Comparison of ENCODE assay signal across 1 cellular context in the genomic region with DNA sequence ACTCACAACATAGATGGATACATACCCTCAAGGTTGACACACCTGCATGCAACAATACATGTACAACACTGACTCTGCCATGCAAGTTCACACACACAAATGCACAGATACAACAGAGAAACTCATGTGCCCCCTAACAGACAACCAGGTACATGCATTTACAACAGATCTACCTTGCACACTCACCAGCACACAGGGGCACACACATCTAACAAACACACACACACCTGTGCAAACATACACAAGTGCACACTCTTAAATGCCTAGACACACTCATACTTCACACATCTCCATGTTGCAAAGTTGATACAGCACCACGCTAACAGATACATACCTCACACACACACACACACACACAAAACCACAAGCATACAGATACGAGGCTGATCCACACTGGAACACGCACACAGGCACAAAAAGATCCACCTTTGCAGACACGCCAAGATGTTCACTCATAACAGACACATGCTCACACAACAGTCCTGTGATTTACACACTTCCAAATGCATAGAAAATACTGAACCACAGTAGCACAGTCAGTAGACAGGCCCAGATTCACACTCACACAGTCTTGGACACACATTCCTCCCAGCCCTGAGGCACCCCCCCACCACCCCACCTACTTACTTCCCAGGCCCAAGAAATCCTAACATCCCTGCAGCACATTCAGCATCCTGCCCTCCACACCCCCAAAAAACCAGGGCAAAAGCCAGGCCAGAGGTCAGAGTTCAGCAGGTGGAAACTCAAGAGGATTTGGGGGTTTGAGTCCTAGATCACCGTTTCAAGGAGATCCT.
TF ChIP-seq lines count a peak whose summit lies in the region.

No MANE protein-coding gene starts in this region.

TF ChIP-seq in HEK293, 187 proteins besides CTCF, POLR2A, EP300 and RAD21 (continued from another document and continues in another):
- TF ChIP-seq ZNF416 (tag by site-specific recombination; IDR thresholded peaks at IDR 0.05) (no peak), SALL2 (tag by site-specific recombination; IDR thresholded peaks at IDR 0.05; ENCODE audit: borderline replicate concordance) (no peak), GFI1B (tag by site-specific recombination; IDR thresholded peaks at IDR 0.05) (no peak), ZNF10 (tag by site-specific recombination; IDR thresholded peaks at IDR 0.05) (no peak), ZNF221 (tag by site-specific recombination; IDR thresholded peaks at IDR 0.05; ENCODE audit: borderline replicate concordance) (no peak), ZNF114 (tag by site-specific recombination; IDR thresholded peaks at IDR 0.05) (no peak), ZNF560 (tag by site-specific recombination; IDR thresholded peaks at IDR 0.05; ENCODE audit: borderline replicate concordance) (no peak), ZBTB20 (tag by site-specific recombination; IDR thresholded peaks at IDR 0.05) (peak; percentile 65), KLF7 (tag by site-specific recombination; IDR thresholded peaks at IDR 0.05; ENCODE audit: borderline replicate concordance) (no peak), RBAK (tag by site-specific recombination; IDR thresholded peaks at IDR 0.05) (no peak), ZBTB17 (tag by site-specific recombination; IDR thresholded peaks at IDR 0.05) (no peak), ZNF549 (tag by site-specific recombination; IDR thresholded peaks at IDR 0.05) (no peak), ZNF701 (tag by site-specific recombination; IDR thresholded peaks at IDR 0.05) (no peak), ZNF311 (tag by site-specific recombination; IDR thresholded peaks at IDR 0.05; ENCODE audit: borderline replicate concordance) (no peak), ZNF776 (tag by site-specific recombination; IDR thresholded peaks at IDR 0.05; ENCODE audit: borderline replicate concordance) (no peak), ZNF350 (tag by site-specific recombination; IDR thresholded peaks at IDR 0.05) (no peak), ZBTB48 (tag by site-specific recombination; IDR thresholded peaks at IDR 0.05) (peak; percentile 48; the same call in 1 of the 2 replicates), ZNF2 (tag by site-specific recombination; IDR thresholded peaks at IDR 0.05) (peak; percentile 91), MYNN (tag by site-specific recombination; IDR thresholded peaks at IDR 0.05; ENCODE audit: borderline replicate concordance) (0 out of 2 replicates have a peak, but pooled peaks have one; percentile 18), ZNF777 (tag by site-specific recombination; IDR thresholded peaks at IDR 0.05; ENCODE audit: borderline replicate concordance) (peak; percentile 39; the same call in 1 of the 2 replicates), ZNF155 (tag by site-specific recombination; IDR thresholded peaks at IDR 0.05) (0 out of 2 replicates have a peak, but pooled peaks have one; percentile 68), ZNF239 (tag by site-specific recombination; IDR thresholded peaks at IDR 0.05) (no peak), ZNF530 (tag by site-specific recombination; IDR thresholded peaks at IDR 0.05; ENCODE audit: low read depth) (no peak), ZNF248 (tag by site-specific recombination; IDR thresholded peaks at IDR 0.05) (no peak; the same call in 1 of the 2 replicates), ZNF157 (tag by site-specific recombination; IDR thresholded peaks at IDR 0.05) (no peak), ZNF211 (tag by site-specific recombination; IDR thresholded peaks at IDR 0.05; ENCODE audit: low read depth) (no peak; the same call in 1 of the 2 replicates), ZNF837 (tag by site-specific recombination; IDR thresholded peaks at IDR 0.05) (peak; percentile 15; the same call in 1 of the 2 replicates), ZNF561 (tag by site-specific recombination; IDR thresholded peaks at IDR 0.05; ENCODE audit: borderline replicate concordance) (no peak), ZNF510 (tag by site-specific recombination; IDR thresholded peaks at IDR 0.05; ENCODE audit: insufficient replicate concordance) (no peak), ZNF366 (tag by site-specific recombination; conservative IDR thresholded peaks at IDR 0.05) (no peak), ZNF792 (tag by site-specific recombination; IDR thresholded peaks at IDR 0.05) (no peak; the same call in 1 of the 2 replicates), OVOL3 (tag by site-specific recombination; IDR thresholded peaks at IDR 0.05) (peak; percentile 44; the same call in 1 of the 2 replicates)
- TF ChIP-seq, protein P1, sequence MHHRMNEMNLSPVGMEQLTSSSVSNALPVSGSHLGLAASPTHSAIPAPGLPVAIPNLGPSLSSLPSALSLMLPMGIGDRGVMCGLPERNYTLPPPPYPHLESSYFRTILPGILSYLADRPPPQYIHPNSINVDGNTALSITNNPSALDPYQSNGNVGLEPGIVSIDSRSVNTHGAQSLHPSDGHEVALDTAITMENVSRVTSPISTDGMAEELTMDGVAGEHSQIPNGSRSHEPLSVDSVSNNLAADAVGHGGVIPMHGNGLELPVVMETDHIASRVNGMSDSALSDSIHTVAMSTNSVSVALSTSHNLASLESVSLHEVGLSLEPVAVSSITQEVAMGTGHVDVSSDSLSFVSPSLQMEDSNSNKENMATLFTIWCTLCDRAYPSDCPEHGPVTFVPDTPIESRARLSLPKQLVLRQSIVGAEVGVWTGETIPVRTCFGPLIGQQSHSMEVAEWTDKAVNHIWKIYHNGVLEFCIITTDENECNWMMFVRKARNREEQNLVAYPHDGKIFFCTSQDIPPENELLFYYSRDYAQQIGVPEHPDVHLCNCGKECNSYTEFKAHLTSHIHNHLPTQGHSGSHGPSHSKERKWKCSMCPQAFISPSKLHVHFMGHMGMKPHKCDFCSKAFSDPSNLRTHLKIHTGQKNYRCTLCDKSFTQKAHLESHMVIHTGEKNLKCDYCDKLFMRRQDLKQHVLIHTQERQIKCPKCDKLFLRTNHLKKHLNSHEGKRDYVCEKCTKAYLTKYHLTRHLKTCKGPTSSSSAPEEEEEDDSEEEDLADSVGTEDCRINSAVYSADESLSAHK (tag by site-specific recombination; IDR thresholded peaks at IDR 0.05): peak; percentile 92
- TF ChIP-seq, protein P2, sequence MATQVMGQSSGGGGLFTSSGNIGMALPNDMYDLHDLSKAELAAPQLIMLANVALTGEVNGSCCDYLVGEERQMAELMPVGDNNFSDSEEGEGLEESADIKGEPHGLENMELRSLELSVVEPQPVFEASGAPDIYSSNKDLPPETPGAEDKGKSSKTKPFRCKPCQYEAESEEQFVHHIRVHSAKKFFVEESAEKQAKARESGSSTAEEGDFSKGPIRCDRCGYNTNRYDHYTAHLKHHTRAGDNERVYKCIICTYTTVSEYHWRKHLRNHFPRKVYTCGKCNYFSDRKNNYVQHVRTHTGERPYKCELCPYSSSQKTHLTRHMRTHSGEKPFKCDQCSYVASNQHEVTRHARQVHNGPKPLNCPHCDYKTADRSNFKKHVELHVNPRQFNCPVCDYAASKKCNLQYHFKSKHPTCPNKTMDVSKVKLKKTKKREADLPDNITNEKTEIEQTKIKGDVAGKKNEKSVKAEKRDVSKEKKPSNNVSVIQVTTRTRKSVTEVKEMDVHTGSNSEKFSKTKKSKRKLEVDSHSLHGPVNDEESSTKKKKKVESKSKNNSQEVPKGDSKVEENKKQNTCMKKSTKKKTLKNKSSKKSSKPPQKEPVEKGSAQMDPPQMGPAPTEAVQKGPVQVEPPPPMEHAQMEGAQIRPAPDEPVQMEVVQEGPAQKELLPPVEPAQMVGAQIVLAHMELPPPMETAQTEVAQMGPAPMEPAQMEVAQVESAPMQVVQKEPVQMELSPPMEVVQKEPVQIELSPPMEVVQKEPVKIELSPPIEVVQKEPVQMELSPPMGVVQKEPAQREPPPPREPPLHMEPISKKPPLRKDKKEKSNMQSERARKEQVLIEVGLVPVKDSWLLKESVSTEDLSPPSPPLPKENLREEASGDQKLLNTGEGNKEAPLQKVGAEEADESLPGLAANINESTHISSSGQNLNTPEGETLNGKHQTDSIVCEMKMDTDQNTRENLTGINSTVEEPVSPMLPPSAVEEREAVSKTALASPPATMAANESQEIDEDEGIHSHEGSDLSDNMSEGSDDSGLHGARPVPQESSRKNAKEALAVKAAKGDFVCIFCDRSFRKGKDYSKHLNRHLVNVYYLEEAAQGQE (tag by site-specific recombination; IDR thresholded peaks at IDR 0.05): no peak
- TF ChIP-seq, protein P3, sequence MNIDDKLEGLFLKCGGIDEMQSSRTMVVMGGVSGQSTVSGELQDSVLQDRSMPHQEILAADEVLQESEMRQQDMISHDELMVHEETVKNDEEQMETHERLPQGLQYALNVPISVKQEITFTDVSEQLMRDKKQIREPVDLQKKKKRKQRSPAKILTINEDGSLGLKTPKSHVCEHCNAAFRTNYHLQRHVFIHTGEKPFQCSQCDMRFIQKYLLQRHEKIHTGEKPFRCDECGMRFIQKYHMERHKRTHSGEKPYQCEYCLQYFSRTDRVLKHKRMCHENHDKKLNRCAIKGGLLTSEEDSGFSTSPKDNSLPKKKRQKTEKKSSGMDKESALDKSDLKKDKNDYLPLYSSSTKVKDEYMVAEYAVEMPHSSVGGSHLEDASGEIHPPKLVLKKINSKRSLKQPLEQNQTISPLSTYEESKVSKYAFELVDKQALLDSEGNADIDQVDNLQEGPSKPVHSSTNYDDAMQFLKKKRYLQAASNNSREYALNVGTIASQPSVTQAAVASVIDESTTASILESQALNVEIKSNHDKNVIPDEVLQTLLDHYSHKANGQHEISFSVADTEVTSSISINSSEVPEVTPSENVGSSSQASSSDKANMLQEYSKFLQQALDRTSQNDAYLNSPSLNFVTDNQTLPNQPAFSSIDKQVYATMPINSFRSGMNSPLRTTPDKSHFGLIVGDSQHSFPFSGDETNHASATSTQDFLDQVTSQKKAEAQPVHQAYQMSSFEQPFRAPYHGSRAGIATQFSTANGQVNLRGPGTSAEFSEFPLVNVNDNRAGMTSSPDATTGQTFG (tag by site-specific recombination; IDR thresholded peaks at IDR 0.05; ENCODE audit: borderline replicate concordance): no peak
- TF ChIP-seq, protein P4, sequence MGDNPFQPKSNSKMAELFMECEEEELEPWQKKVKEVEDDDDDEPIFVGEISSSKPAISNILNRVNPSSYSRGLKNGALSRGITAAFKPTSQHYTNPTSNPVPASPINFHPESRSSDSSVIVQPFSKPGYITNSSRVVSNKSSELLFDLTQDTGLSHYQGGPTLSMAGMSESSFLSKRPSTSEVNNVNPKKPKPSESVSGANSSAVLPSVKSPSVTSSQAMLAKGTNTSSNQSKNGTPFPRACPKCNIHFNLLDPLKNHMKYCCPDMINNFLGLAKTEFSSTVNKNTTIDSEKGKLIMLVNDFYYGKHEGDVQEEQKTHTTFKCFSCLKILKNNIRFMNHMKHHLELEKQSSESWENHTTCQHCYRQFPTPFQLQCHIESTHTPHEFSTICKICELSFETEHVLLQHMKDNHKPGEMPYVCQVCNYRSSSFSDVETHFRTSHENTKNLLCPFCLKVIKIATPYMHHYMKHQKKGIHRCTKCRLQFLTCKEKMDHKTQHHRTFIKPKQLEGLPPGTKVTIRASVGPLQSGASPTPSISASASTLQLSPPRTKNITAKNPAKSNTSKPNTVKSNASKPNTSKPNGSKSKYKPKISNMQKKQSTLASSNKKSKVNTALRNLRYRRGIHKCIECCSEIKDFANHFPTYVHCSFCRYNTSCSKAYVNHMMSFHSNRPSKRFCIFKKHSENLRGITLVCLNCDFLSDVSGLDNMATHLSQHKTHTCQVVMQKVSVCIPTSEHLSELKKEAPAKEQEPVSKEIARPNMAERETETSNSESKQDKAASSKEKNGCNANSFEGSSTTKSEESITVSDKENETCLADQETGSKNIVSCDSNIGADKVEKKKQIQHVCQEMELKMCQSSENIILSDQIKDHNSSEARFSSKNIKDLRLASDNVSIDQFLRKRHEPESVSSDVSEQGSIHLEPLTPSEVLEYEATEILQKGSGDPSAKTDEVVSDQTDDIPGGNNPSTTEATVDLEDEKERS (tag by site-specific recombination; IDR thresholded peaks at IDR 0.05): no peak; the same call in 1 of the 2 replicates
- TF ChIP-seq, protein P5, sequence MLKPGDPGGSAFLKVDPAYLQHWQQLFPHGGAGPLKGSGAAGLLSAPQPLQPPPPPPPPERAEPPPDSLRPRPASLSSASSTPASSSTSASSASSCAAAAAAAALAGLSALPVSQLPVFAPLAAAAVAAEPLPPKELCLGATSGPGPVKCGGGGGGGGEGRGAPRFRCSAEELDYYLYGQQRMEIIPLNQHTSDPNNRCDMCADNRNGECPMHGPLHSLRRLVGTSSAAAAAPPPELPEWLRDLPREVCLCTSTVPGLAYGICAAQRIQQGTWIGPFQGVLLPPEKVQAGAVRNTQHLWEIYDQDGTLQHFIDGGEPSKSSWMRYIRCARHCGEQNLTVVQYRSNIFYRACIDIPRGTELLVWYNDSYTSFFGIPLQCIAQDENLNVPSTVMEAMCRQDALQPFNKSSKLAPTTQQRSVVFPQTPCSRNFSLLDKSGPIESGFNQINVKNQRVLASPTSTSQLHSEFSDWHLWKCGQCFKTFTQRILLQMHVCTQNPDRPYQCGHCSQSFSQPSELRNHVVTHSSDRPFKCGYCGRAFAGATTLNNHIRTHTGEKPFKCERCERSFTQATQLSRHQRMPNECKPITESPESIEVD (tag by site-specific recombination; IDR thresholded peaks at IDR 0.05): no peak
- TF ChIP-seq, protein P6, sequence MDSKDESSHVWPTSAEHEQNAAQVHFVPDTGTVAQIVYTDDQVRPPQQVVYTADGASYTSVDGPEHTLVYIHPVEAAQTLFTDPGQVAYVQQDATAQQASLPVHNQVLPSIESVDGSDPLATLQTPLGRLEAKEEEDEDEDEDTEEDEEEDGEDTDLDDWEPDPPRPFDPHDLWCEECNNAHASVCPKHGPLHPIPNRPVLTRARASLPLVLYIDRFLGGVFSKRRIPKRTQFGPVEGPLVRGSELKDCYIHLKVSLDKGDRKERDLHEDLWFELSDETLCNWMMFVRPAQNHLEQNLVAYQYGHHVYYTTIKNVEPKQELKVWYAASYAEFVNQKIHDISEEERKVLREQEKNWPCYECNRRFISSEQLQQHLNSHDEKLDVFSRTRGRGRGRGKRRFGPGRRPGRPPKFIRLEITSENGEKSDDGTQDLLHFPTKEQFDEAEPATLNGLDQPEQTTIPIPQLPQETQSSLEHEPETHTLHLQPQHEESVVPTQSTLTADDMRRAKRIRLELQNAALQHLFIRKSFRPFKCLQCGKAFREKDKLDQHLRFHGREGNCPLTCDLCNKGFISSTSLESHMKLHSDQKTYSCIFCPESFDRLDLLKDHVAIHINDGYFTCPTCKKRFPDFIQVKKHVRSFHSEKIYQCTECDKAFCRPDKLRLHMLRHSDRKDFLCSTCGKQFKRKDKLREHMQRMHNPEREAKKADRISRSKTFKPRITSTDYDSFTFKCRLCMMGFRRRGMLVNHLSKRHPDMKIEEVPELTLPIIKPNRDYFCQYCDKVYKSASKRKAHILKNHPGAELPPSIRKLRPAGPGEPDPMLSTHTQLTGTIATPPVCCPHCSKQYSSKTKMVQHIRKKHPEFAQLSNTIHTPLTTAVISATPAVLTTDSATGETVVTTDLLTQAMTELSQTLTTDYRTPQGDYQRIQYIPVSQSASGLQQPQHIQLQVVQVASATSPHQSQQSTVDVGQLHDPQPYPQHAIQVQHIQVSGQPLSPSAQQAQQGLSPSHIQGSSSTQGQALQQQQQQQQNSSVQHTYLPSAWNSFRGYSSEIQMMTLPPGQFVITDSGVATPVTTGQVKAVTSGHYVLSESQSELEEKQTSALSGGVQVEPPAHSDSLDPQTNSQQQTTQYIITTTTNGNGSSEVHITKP (tag by site-specific recombination; IDR thresholded peaks at IDR 0.05): no peak
- TF ChIP-seq, protein P7, sequence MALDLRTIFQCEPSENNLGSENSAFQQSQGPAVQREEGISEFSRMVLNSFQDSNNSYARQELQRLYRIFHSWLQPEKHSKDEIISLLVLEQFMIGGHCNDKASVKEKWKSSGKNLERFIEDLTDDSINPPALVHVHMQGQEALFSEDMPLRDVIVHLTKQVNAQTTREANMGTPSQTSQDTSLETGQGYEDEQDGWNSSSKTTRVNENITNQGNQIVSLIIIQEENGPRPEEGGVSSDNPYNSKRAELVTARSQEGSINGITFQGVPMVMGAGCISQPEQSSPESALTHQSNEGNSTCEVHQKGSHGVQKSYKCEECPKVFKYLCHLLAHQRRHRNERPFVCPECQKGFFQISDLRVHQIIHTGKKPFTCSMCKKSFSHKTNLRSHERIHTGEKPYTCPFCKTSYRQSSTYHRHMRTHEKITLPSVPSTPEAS (tag by site-specific recombination; IDR thresholded peaks at IDR 0.05): peak; percentile 94
